Comparison of ENCODE assay signal across 13 cellular contexts in the genomic region with DNA sequence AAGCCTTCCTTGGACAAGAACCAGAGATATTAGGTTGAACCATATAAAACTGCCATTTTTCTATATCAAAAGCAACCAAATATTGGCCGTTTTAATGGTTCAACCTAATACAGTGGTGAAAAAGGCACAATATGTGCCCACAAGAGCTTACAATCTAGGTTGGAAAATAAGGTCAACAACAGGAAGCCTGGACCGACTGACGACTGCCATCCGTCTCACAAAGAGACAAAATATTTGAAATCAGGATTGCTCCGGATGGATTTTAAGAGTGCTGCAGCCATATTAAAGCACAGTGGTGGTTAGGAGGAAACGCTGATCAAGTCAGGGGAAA. TPM values are rescaled to one million over a fixed set of nuclear protein-coding genes. Genes with fewer than 3 reads are reported as not detected.
DNase-seq lines count a peak whose midpoint lies in the region; ATAC-seq and TF ChIP-seq lines count a peak whose summit lies in the region.
"Had no signal": no experiment of that assay in that cellular context is flagged by ENCODE, and none has a peak within 500 bp of the region (broad histone marks: within the 10 kb centered on the region; RNA-seq: fewer than 3 reads in every experiment).

No MANE protein-coding gene starts in this region.

- CTCF ChIA-PET in CD4-positive, alpha-beta T cell (lab: Charles Lee) = interaction anchor here (0.6 to 4.7 kb wide), 16 partner anchors 9 to 682 kb away, joined by 3 to 49 read pairs (median 4); a partner anchor contains a TSS

- TF ChIP-seq POLR2A in Peyer's patch (IDR thresholded peaks at IDR 0.05) = no peak

- no peak overlapping the region for H3K27ac ChIP-seq in CD4-positive, alpha-beta T cell (ENCODE audit: low read depth, low read length)
- no peak overlapping the region for H3K27ac ChIP-seq in Peyer's patch
- H3K27ac ChIP-seq: right atrium auricular region had no signal

- H3K27me3 ChIP-seq in CD4-positive, alpha-beta T cell (ENCODE audit: control insufficient read depth, insufficient read depth, low read length) = peaks cover 9% of the 10 kb centered on the region
- no peaks in the 10 kb centered on the region for H3K27me3 ChIP-seq in Peyer's patch
- H3K27me3 ChIP-seq: right atrium auricular region had no signal

- no peak for DNase-seq in CD4-positive, alpha-beta T cell
- DNase-seq in KBM-7 (peak; percentile 5), Peyer's patch (no peak), HCEC 1CT (no peak)
- DNase-seq in effector memory CD8-positive, alpha-beta T cell = no peak

- no peaks in the 10 kb centered on the region for H3K4me1 ChIP-seq in Peyer's patch

- H3K27ac Mint-ChIP-seq in CD4-positive, alpha-beta T cell = no peak overlapping the region
- H3K27ac Mint-ChIP-seq in effector memory CD8-positive, alpha-beta T cell = no peak overlapping the region

- no peak for TF ChIP-seq CTCF in CD4-positive, alpha-beta T cell (IDR thresholded peaks at IDR 0.05)
- no peak for TF ChIP-seq CTCF in Peyer's patch (IDR thresholded peaks at IDR 0.05)

- in situ Hi-C loops in KBM-7 (cut with MboI; ENCODE audit: low pct_unique_long_range_greater_than_20kb, low sequenced_read_pairs) = no loop called here

- no peak for ATAC-seq in CD4-positive, alpha-beta T cell (ENCODE audit: poor library complexity)
- no peak for ATAC-seq in effector memory CD8-positive, alpha-beta T cell (replicated peaks)
- ATAC-seq in HG03457 (IDR thresholded peaks at IDR 0.05; ENCODE audit: unreplicated experiment) = no peak

- no peaks in the 10 kb centered on the region for H3K36me3 ChIP-seq in Peyer's patch
- H3K36me3 ChIP-seq: right atrium auricular region had no signal

- peaks cover 19% of the 10 kb centered on the region for H3K4me1 Mint-ChIP-seq in CD4-positive, alpha-beta T cell (ENCODE audit: low read depth)
- H3K4me1 Mint-ChIP-seq in effector memory CD8-positive, alpha-beta T cell (ENCODE audit: low read depth in 2 of 2) = peaks cover 13 to 16% of the 10 kb centered on the region in 2 donors

- no peaks in the 10 kb centered on the region for H3K9me3 ChIP-seq in CD4-positive, alpha-beta T cell (ENCODE audit: control insufficient read depth, low read length)
- no peaks in the 10 kb centered on the region for H3K9me3 ChIP-seq in Peyer's patch
- H3K9me3 ChIP-seq: right atrium auricular region had no signal

- no peaks in the 10 kb centered on the region for H3K36me3 Mint-ChIP-seq in CD4-positive, alpha-beta T cell (ENCODE audit: low read depth)
- H3K36me3 Mint-ChIP-seq in effector memory CD8-positive, alpha-beta T cell (ENCODE audit: insufficient read depth) = no peaks in the 10 kb centered on the region

- intact Hi-C loops in CD4-positive, alpha-beta T cell (cut with DNase I, micrococcal nuclease) = loop anchor here (1.0 kb wide), 1 partner anchor 207 kb away; no protein-coding TSS in a partner anchor

- H3K9me3 Mint-ChIP-seq in CD4-positive, alpha-beta T cell = no peaks in the 10 kb centered on the region
- no peaks in the 10 kb centered on the region for H3K9me3 Mint-ChIP-seq in effector memory CD8-positive, alpha-beta T cell
- H3K9me3 Mint-ChIP-seq: central memory CD8-positive, alpha-beta T cell; H9; neural crest cell had no signal

- H3K4me3 Mint-ChIP-seq in CD4-positive, alpha-beta T cell = peak overlapping the region; percentile 51
- peak overlapping the region; percentile 5 to 42 for H3K4me3 Mint-ChIP-seq in effector memory CD8-positive, alpha-beta T cell
- H3K4me3 Mint-ChIP-seq: central memory CD8-positive, alpha-beta T cell; H9; neural crest cell had no signal

- H3K27me3 Mint-ChIP-seq in CD4-positive, alpha-beta T cell = peaks cover 19% of the 10 kb centered on the region
- peaks cover 43 to 46% of the 10 kb centered on the region in 2 donors for H3K27me3 Mint-ChIP-seq in effector memory CD8-positive, alpha-beta T cell

- POLR2A ChIA-PET in CD4-positive, alpha-beta T cell (lab: Charles Lee) = interaction anchor here (0.7 to 3.0 kb wide), 6 partner anchors 44 to 610 kb away, joined by 3 to 25 read pairs (median 5); a partner anchor contains a TSS

- peak overlapping the region in 1 of 4 donors; percentile 1 for H3K4me3 ChIP-seq in Peyer's patch
- H3K4me3 ChIP-seq: lung, right atrium auricular region had no signal

RNA-seq across cellular contexts. Expression of a gene that starts 1.4 kb away (rescaled TPM):
- total RNA-seq in CD4-positive, alpha-beta T cell = not detected
- not detected for total RNA-seq in Peyer's patch
- total RNA-seq: Daoy, H9, IMR-90, right atrium auricular region had no signal

RNA-seq across cellular contexts. Expression of a gene that starts 26.0 kb away (rescaled TPM):
- not detected for total RNA-seq in CD4-positive, alpha-beta T cell
- not detected for total RNA-seq in Peyer's patch
- total RNA-seq: Daoy, H9, IMR-90, lung, neural crest cell, right atrium auricular region had no signal

RNA-seq across cellular contexts. Expression of a gene that starts 43.7 kb away (rescaled TPM):
- 10 to 100 TPM; 69.3 to 70.3 TPM for total RNA-seq in CD4-positive, alpha-beta T cell
- total RNA-seq in Peyer's patch = 10 to 100 TPM; 16.5 to 61.3 (median 42.4) TPM

RNA-seq across cellular contexts. Expression of a gene that starts 47.1 kb away (rescaled TPM):
- total RNA-seq in CD4-positive, alpha-beta T cell = 1 to 10 TPM; 7.6 to 8.1 TPM
- total RNA-seq in Peyer's patch = 10 to 100 TPM; 13.8 to 30.5 (median 16.6) TPM

RNA-seq across cellular contexts. Expression of a gene that starts 51.6 kb away (rescaled TPM):
- total RNA-seq in CD4-positive, alpha-beta T cell = not detected
- not detected for total RNA-seq in Peyer's patch
- total RNA-seq: Daoy, H9, IMR-90, neural crest cell, right atrium auricular region had no signal
